Comparison of ENCODE assay signal across 7 cellular contexts in the genomic region with DNA sequence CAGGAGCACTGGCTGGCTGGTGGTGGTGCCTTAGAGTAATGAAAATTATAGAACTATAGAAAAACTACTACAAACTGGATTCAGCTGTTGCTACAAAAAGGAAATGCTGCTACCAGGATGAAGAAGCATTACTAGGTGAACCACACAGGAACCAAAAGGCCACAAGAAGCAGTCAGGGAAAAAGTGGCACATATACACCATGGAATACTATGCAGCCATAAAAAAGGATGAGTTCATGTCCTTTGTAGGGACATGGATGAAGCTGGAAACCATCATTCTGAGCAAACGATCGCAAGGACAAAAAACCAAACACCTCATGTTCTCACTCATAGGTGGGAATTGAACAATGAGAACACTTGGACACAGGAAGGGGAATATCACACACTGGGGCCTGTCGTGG. TPM values are rescaled to one million over a fixed set of nuclear protein-coding genes. Genes with fewer than 3 reads are reported as not detected.
DNase-seq lines count a peak whose midpoint lies in the region; ATAC-seq, FAIRE-seq and TF ChIP-seq lines count a peak whose summit lies in the region.
"Not testable (repeated sequence)": the region's sequence is repeated elsewhere in the genome, so short reads cannot be mapped to it uniquely, and the experiment has no call there.
"Had no signal": no experiment of that assay in that cellular context is flagged by ENCODE, and none has a peak within 500 bp of the region (broad histone marks: within the 10 kb centered on the region; RNA-seq: fewer than 3 reads in every experiment).

No MANE protein-coding gene starts in this region.

- H3K9me3 ChIP-seq in HEK293 (ENCODE audit: control insufficient read depth, insufficient read depth, low read depth, low read length); K562 (replicated peaks; ENCODE audit: control insufficient read depth, insufficient read depth, low read depth, low read length): not testable (repeated sequence)

- H3K27ac ChIP-seq in HEK293 (ENCODE audit: extremely low read depth, low read depth, low read length); K562 (ENCODE audit: extremely low read depth, low read depth, low read length): not testable (repeated sequence)

- intact Hi-C loops in activated CD4-positive, alpha-beta T cell treated with anti-CD3 and anti-CD28 coated beads, Interleukin-2, amount 10 ng/mL, durations not matched to agents 24 days and 14 days (cut with micrococcal nuclease) = loop anchor here (10.0 kb wide), 1 partner anchor 89 kb away; no protein-coding TSS in a partner anchor
- intact Hi-C loops in K562 (cut with micrococcal nuclease) = not testable (repeated sequence)

- in situ Hi-C loops in K562 (cut with MboI) = not testable (repeated sequence)

- POLR2A ChIA-PET in HEK293 (lab: Yijun Ruan, JAX) = interaction anchor here (0.6 kb wide), 1 partner anchor 574 kb away, joined by 3 read pairs; no protein-coding TSS in a partner anchor
- POLR2A ChIA-PET in K562 (lab: Yijun Ruan, JAX) = not testable (repeated sequence)

- not testable (repeated sequence) for ATAC-seq in K562

- H3K4me2 ChIP-seq in K562 (ENCODE audit: insufficient read depth, low read length) = not testable (repeated sequence)

- H3K36me3 ChIP-seq in HEK293 (ENCODE audit: control insufficient read depth in 2 of 2, insufficient read depth in 1 of 2, low read length in 2 of 2); K562 (ENCODE audit: control insufficient read depth, insufficient read depth, low read length): not testable (repeated sequence)

- not testable (repeated sequence) for TF ChIP-seq EP300 in K562 (IDR thresholded peaks at IDR 0.05; ENCODE audit: low read length)

- TF ChIP-seq POLR2A in K562 (conservative IDR thresholded peaks at IDR 0.05) = not testable (repeated sequence)

- 5% methylated on average over 2 of the region's 3 CpGs for WGBS in K562 (ENCODE audit: insufficient coverage, low coverage, missing lambda C conversion rate)

- H3K4me1 Mint-ChIP-seq in activated CD4-positive, alpha-beta T cell treated with anti-CD3 and anti-CD28 coated beads, Interleukin-2, amount 10 ng/mL, durations not matched to agents 24 days and 14 days; endothelial cell (ENCODE audit: unreplicated experiment): not testable (repeated sequence)

- H3K4me3 Mint-ChIP-seq in activated CD4-positive, alpha-beta T cell treated with anti-CD3 and anti-CD28 coated beads, Interleukin-2, amount 10 ng/mL, durations not matched to agents 24 days and 14 days = not testable (repeated sequence)
- peak overlapping the region; percentile 25 for H3K4me3 Mint-ChIP-seq in endothelial cell (ENCODE audit: unreplicated experiment)

- not testable (repeated sequence) for H3K4me3 ChIP-seq in HEK293 (ENCODE audit: low read depth, low read length); K562

- H3K79me2 ChIP-seq in K562 (ENCODE audit: control insufficient read depth, insufficient read depth, low read length) = not testable (repeated sequence)

- FAIRE-seq in K562 (lab: Jason Lieb, UNC) = not testable (repeated sequence)

- not testable (repeated sequence) for H3K9ac ChIP-seq in K562 (ENCODE audit: insufficient read depth in 1 of 2, low read depth in 2 of 2, low read length in 2 of 2)

- H3K36me3 Mint-ChIP-seq in activated CD4-positive, alpha-beta T cell treated with anti-CD3 and anti-CD28 coated beads, Interleukin-2, amount 10 ng/mL, durations not matched to agents 24 days and 14 days (ENCODE audit: low read depth); endothelial cell (ENCODE audit: low read depth, unreplicated experiment): not testable (repeated sequence)

- not testable (repeated sequence) for H3K27ac Mint-ChIP-seq in activated CD4-positive, alpha-beta T cell treated with anti-CD3 and anti-CD28 coated beads, Interleukin-2, amount 10 ng/mL, durations not matched to agents 24 days and 14 days; endothelial cell (ENCODE audit: unreplicated experiment)

- not testable (repeated sequence) for BruUV-seq in K562 (replicated peaks; lab: Mats Ljungman, UMichigan)

- not testable (repeated sequence) for H4K20me1 ChIP-seq in K562 (replicated peaks; ENCODE audit: control insufficient read depth, insufficient read depth, low read length)

- peak; percentile 50 for DNase-seq in activated CD4-positive, alpha-beta T cell treated with anti-CD3 and anti-CD28 coated beads, Interleukin-2, amount 10 ng/mL, durations not matched to agents 24 days and 14 days
- not testable (repeated sequence) for DNase-seq in K562 (ENCODE audit: extremely low read depth in 1 of 4, low spot score in 3 of 4); endothelial cell (ENCODE audit: low spot score)

- not testable (repeated sequence) for TF ChIP-seq CTCF in HEK293 (tag by site-specific recombination; IDR thresholded peaks at IDR 0.05); K562 (IDR thresholded peaks at IDR 0.05 in 2 of 3, conservative IDR thresholded peaks at IDR 0.05 in 1 of 3; ENCODE audit: insufficient read depth in 2 of 3, low read depth in 1 of 3, low read length in 3 of 3); endothelial cell (IDR thresholded peaks at IDR 0.05; ENCODE audit: unreplicated experiment)

- CTCF ChIA-PET in HEK293 (lab: Yijun Ruan, JAX) = interaction anchor here (1.0 to 15.2 kb wide), 4 partner anchors 86 to 158 kb away, joined by 4 to 361 read pairs (median 28); no protein-coding TSS in a partner anchor
- CTCF ChIA-PET in K562 (lab: Yijun Ruan, JAX; ENCODE audit: low intra/inter-chr PET ratio) = not testable (repeated sequence)

- H3K27me3 Mint-ChIP-seq in activated CD4-positive, alpha-beta T cell treated with anti-CD3 and anti-CD28 coated beads, Interleukin-2, amount 10 ng/mL, durations not matched to agents 24 days and 14 days; endothelial cell (ENCODE audit: unreplicated experiment): not testable (repeated sequence)

- not testable (repeated sequence) for H3K9me1 ChIP-seq in K562 (ENCODE audit: control insufficient read depth, insufficient read depth, low read length)

- not testable (repeated sequence) for H3K27me3 ChIP-seq in K562 (ENCODE audit: control insufficient read depth in 2 of 2, insufficient read depth in 2 of 2, low read length in 2 of 2)

- not testable (repeated sequence) for TF ChIP-seq RAD21 in K562 (CRISPR knock-in tag; conservative IDR thresholded peaks at IDR 0.05 in 1 of 2, IDR thresholded peaks at IDR 0.05 in 1 of 2)

- not testable (repeated sequence) for H3K9me3 Mint-ChIP-seq in activated CD4-positive, alpha-beta T cell treated with anti-CD3 and anti-CD28 coated beads, Interleukin-2, amount 10 ng/mL, durations not matched to agents 24 days and 14 days; endothelial cell (ENCODE audit: unreplicated experiment)

- H3K4me1 ChIP-seq in HEK293 (ENCODE audit: control insufficient read depth, insufficient read depth, low read length); K562 (replicated peaks in 1 of 2; ENCODE audit: control insufficient read depth in 2 of 2, insufficient read depth in 2 of 2, low read length in 2 of 2): not testable (repeated sequence)

- H2AFZ ChIP-seq in K562 (ENCODE audit: low read depth, low read length) = not testable (repeated sequence)

RNA-seq across cellular contexts. Expression of a gene that starts 5.5 kb away (rescaled TPM):
- 0.21 and 0.28 TPM in 2 replicates for total RNA-seq in activated CD4-positive, alpha-beta T cell treated with anti-CD3 and anti-CD28 coated beads, Interleukin-2, amount 10 ng/mL, durations not matched to agents 24 days and 14 days
- not detected in 2 replicates for total RNA-seq in K562 (2011; cell fraction: chromatin; rRNA removed; ENCODE audit: low replicate concordance)
- not detected in 2 replicates for total RNA-seq in K562 (2011; cell fraction: nucleolus; rRNA removed)
- total RNA-seq in K562 (2011; cell fraction: nucleoplasm; rRNA removed) = not detected in 2 replicates
- total RNA-seq in K562 (2014; rRNA removed) (not detected in 2 replicates), K562 (2014; rRNA removed; fragmentation: Illumina TruSeq; extraction: Trizol) (not detected in 2 replicates), K562 (2015; rRNA removed; fragmentation: Illumina TruSeq; extraction: Trizol) (not detected in 2 replicates), K562 (2021) (not detected in 2 replicates), endothelial cell (ENCODE audit: unreplicated experiment) (0.26 TPM)
- polyA plus RNA-seq in K562 (2011; rRNA removed) (not detected in 2 replicates), K562 (2014; fragmentation: Illumina TruSeq; extraction: Trizol) (0.03 TPM in 1 of 2 replicates, not detected in the other), K562 (2014; fragmentation: Nextera tagmentation; extraction: Ambion mirVana) (under 1 TPM; 0.06 to 0.11 TPM), K562 (2014; rRNA removed) (0.04 TPM in 1 of 2 replicates, not detected in the other)
- 0.03 TPM in 1 of 2 replicates, not detected in the other for polyA plus RNA-seq in K562 (2011; cell fraction: cytosol; rRNA removed)
- not detected in 2 replicates for polyA plus RNA-seq in K562 (2011; cell fraction: nucleus; rRNA removed)
- 0.10 TPM in 1 of 2 replicates, not detected in the other for polyA plus RNA-seq in K562 (2012)
- polyA minus RNA-seq in K562 (2011; rRNA and poly(A)+ RNA removed) = not detected in 2 replicates
- polyA minus RNA-seq in K562 (2011; cell fraction: cytosol; rRNA and poly(A)+ RNA removed) = not detected in 2 replicates
- not detected in 2 replicates for polyA minus RNA-seq in K562 (2011; cell fraction: nucleus; rRNA and poly(A)+ RNA removed)
- total RNA-seq: A172 had no signal
- polyA plus RNA-seq: BJ, CD14-positive monocyte had no signal

RNA-seq across cellular contexts. Expression of a gene that starts 5.9 kb away (rescaled TPM):
- 42.8 and 43.8 TPM in 2 replicates for total RNA-seq in activated CD4-positive, alpha-beta T cell treated with anti-CD3 and anti-CD28 coated beads, Interleukin-2, amount 10 ng/mL, durations not matched to agents 24 days and 14 days
- total RNA-seq in K562 (2011; cell fraction: chromatin; rRNA removed; ENCODE audit: low replicate concordance) = 26.8 and 53.5 TPM in 2 replicates
- 14.3 and 17.4 TPM in 2 replicates for total RNA-seq in K562 (2011; cell fraction: nucleolus; rRNA removed)
- total RNA-seq in K562 (2011; cell fraction: nucleoplasm; rRNA removed) = 40.3 and 94.6 TPM in 2 replicates
- total RNA-seq in K562 (2014; rRNA removed) (5.2 and 6.8 TPM in 2 replicates), K562 (2014; rRNA removed; fragmentation: Illumina TruSeq; extraction: Trizol) (6.9 and 7.7 TPM in 2 replicates), K562 (2015; rRNA removed; fragmentation: Illumina TruSeq; extraction: Trizol) (12.1 and 12.2 TPM in 2 replicates), K562 (2021) (13.6 and 16.1 TPM in 2 replicates), endothelial cell (ENCODE audit: unreplicated experiment) (81.2 TPM)
- polyA plus RNA-seq in K562 (2011; rRNA removed) (6.7 and 13.2 TPM in 2 replicates), K562 (2014; fragmentation: Illumina TruSeq; extraction: Trizol) (14.3 and 15.6 TPM in 2 replicates), K562 (2014; fragmentation: Nextera tagmentation; extraction: Ambion mirVana) (1 to 10 TPM; 3.9 to 6.2 TPM), K562 (2014; rRNA removed) (10.2 and 13.0 TPM in 2 replicates)
- polyA plus RNA-seq in K562 (2011; cell fraction: cytosol; rRNA removed) = 9.3 and 14.7 TPM in 2 replicates
- 8.4 and 11.6 TPM in 2 replicates for polyA plus RNA-seq in K562 (2011; cell fraction: nucleus; rRNA removed)
- polyA plus RNA-seq in K562 (2012) = 16.6 and 20.6 TPM in 2 replicates
- polyA minus RNA-seq in K562 (2011; rRNA and poly(A)+ RNA removed) = 17.0 and 30.7 TPM in 2 replicates
- polyA minus RNA-seq in K562 (2011; cell fraction: cytosol; rRNA and poly(A)+ RNA removed) = 5.9 and 15.7 TPM in 2 replicates
- 10.5 and 11.6 TPM in 2 replicates for polyA minus RNA-seq in K562 (2011; cell fraction: nucleus; rRNA and poly(A)+ RNA removed)
